ENCODE assay signal across 11 cellular contexts in the genomic region with DNA sequence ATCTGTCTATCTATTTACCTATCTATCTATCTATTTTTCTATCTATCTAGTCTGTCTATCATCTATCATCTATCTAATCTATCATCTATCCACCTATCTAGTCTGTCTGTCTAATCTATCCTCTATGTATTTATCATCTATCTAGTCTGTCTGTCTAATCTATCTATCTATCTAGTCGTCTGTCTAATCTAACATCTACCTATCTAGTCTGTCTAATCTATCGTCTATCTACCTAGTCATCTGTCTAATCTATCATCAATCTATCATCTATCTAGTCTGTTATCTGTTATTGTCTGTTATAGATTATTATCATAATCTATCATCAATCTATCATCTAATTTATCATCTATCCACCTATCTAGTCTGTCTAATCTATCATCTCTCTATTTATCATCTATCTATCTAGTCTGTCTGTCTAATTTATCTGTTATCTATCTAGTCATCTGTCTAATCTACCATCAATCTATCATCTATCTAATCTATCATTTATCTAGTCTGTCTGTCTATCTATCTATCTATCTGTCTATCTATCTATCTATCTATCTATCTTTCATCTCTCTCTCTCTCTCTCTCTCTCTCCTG.
"Had no signal": no experiment of that assay in that cellular context is flagged by ENCODE, and none has a peak within 500 bp of the region (broad histone marks: within the 10 kb centered on the region; RNA-seq: fewer than 3 reads in every experiment).

No MANE protein-coding gene starts in this region.

- DNase-seq: GM23248, GOT3, H7, H9, HCEC 1CT, HFFc6 had no signal

- H3K4me2 ChIP-seq: GM23338 had no signal

- H3K9ac ChIP-seq: GM23248 had no signal

- H3K36me3 ChIP-seq: HAP-1 had no signal

- H3K4me3 ChIP-seq: GM23248, GM23338, HAP-1 had no signal

- H3K9me3 ChIP-seq: HAP-1 had no signal

- H3K27ac ChIP-seq: GM23248 had no signal

- FAIRE-seq: H1, H54 had no signal

- ATAC-seq: HCT116 had no signal

- H2AFZ ChIP-seq: GM23248 had no signal

- H3K4me1 ChIP-seq: HAP-1 had no signal
